18 cellular contexts compared by ENCODE assay signal in genomic region chr16:3720418-3720817, GRCh38. TPM values are rescaled to one million over a fixed set of nuclear protein-coding genes. Genes with fewer than 3 reads are reported as not detected.
DNase-seq lines count a peak whose midpoint lies in the region; ATAC-seq and TF ChIP-seq lines count a peak whose summit lies in the region.
"Had no signal": no experiment of that assay in that cellular context is flagged by ENCODE, and none has a peak within 500 bp of the region (broad histone marks: within the 10 kb centered on the region; RNA-seq: fewer than 3 reads in every experiment).

No MANE protein-coding gene starts in this region.

- CTCF ChIA-PET in RWPE1 (lab: Yijun Ruan, JAX): no interaction called here
- CTCF ChIA-PET in SK-N-SH (lab: Yijun Ruan, JAX): no interaction called here

- ATAC-seq in left ventricle myocardium superior (peak; percentile 27), left cardiac atrium (no peak)
- ATAC-seq: A549; CD8-positive, alpha-beta T cell had no signal

- no peaks in the 10 kb centered on the region for H4K20me1 ChIP-seq in SK-N-SH (ENCODE audit: insufficient read depth)

- H3K4me1 ChIP-seq in SK-N-SH (ENCODE audit: control insufficient read depth in 1 of 2, insufficient read depth in 2 of 2, low read depth in 1 of 2, low read length in 1 of 2): peaks cover 8% of the 10 kb centered on the region in 2 experiments; a peak in 1 of 4 replicates
- H3K4me1 ChIP-seq: BE2C had no signal

- H3K27ac Mint-ChIP-seq in glutamatergic neuron (ENCODE audit: unreplicated experiment) (peak overlapping the region; percentile 50), neural crest cell (ENCODE audit: unreplicated experiment) (no peak overlapping the region)
- H3K27ac Mint-ChIP-seq: CD8-positive, alpha-beta T cell; HFFc6 had no signal

- TF ChIP-seq EP300 in SK-N-SH (IDR thresholded peaks at IDR 0.05; ENCODE audit: borderline replicate concordance in 1 of 2, low read depth in 1 of 2, low read length in 1 of 2): no peak

- TF ChIP-seq CTCF in RWPE1 (conservative IDR thresholded peaks at IDR 0.05; ENCODE audit: low read depth) (no peak), glutamatergic neuron (IDR thresholded peaks at IDR 0.05; ENCODE audit: partially characterized antibody, unreplicated experiment) (no peak), neural crest cell (conservative IDR thresholded peaks at IDR 0.05) (no peak), SK-N-SH (IDR thresholded peaks at IDR 0.05) (no peak)

- H3K4me1 Mint-ChIP-seq in glutamatergic neuron (ENCODE audit: low read depth, unreplicated experiment) (peaks cover 9% of the 10 kb centered on the region), neural crest cell (peaks cover 13% of the 10 kb centered on the region)

- peaks cover 14% of the 10 kb centered on the region for H3K9me3 Mint-ChIP-seq in glutamatergic neuron (ENCODE audit: unreplicated experiment)
- no peaks in the 10 kb centered on the region for H3K9me3 Mint-ChIP-seq in neural crest cell
- H3K9me3 Mint-ChIP-seq: CD8-positive, alpha-beta T cell; HFFc6 had no signal

- TF ChIP-seq RAD21 in SK-N-SH (IDR thresholded peaks at IDR 0.05; ENCODE audit: low read length): no peak

- no peaks in the 10 kb centered on the region for H3K27me3 ChIP-seq in SK-N-SH (ENCODE audit: insufficient read depth)
- H3K27me3 ChIP-seq: BE2C had no signal

- H3K9me3 ChIP-seq in SK-N-SH: no peaks in the 10 kb centered on the region
- H3K9me3 ChIP-seq: A549, BE2C had no signal

- POLR2A ChIA-PET in RWPE1 (lab: Yijun Ruan, JAX; ENCODE audit: low non-redundant PET) (no interaction called here), SK-N-SH (lab: Yijun Ruan, JAX) (no interaction called here)

- H3K4me3 Mint-ChIP-seq in glutamatergic neuron (ENCODE audit: unreplicated experiment): no peak overlapping the region
- H3K4me3 Mint-ChIP-seq in neural crest cell: peak overlapping the region; percentile 79
- H3K4me3 Mint-ChIP-seq: CD8-positive, alpha-beta T cell; HFFc6 had no signal

- H3K27me3 Mint-ChIP-seq in glutamatergic neuron (ENCODE audit: unreplicated experiment) (peaks cover 6% of the 10 kb centered on the region), neural crest cell (ENCODE audit: low read depth) (no peaks in the 10 kb centered on the region)

- no peak overlapping the region for H2AFZ ChIP-seq in SK-N-SH (ENCODE audit: low read depth)

- H3K9ac ChIP-seq in SK-N-SH: no peak overlapping the region

- no peaks in the 10 kb centered on the region for H3K9me2 ChIP-seq in SK-N-SH

- no peak overlapping the region for H3K4me2 ChIP-seq in SK-N-SH
- H3K4me2 ChIP-seq: A549 had no signal

- H3K27ac ChIP-seq in RWPE1 (peak overlapping the region; percentile 39), SK-N-SH (ENCODE audit: low read depth in 2 of 2, low read length in 1 of 2) (no peak overlapping the region)
- H3K27ac ChIP-seq: A549, C4-2B, HL-60 had no signal

- peaks cover 18% of the 10 kb centered on the region for H3K79me2 ChIP-seq in SK-N-SH (ENCODE audit: insufficient read depth)

- H3K36me3 Mint-ChIP-seq in glutamatergic neuron (ENCODE audit: unreplicated experiment): no peaks in the 10 kb centered on the region
- no peaks in the 10 kb centered on the region for H3K36me3 Mint-ChIP-seq in neural crest cell (ENCODE audit: low read depth)

- peak; percentile 46 for DNase-seq in left ventricle myocardium superior
- DNase-seq in left cardiac atrium: no peak
- no peak for DNase-seq in RWPE1 (ENCODE audit: low spot score)
- no peak for DNase-seq in glutamatergic neuron
- DNase-seq in neural crest cell (ENCODE audit: low read depth, low spot score): no peak
- no peak for DNase-seq in SK-N-SH
- no peak for DNase-seq in stimulated activated CD4-positive, alpha-beta T cell treated with anti-CD3 and anti-CD28 coated beads, Interleukin-15, amount 100 ng/mL, for 24 hours
- DNase-seq in NCI-H1092 treated with DMSO at 0.1 percent for 48 hours (lab: John Stamatoyannopoulos, UW): no peak
- DNase-seq: BE2C; CD8-positive, alpha-beta T cell; COR-L47; DND-41; GDM1; HCEC 1CT; HFFc6 had no signal

- peaks cover 0 to 4% of the 10 kb centered on the region in 2 experiments for H3K36me3 ChIP-seq in SK-N-SH (replicated peaks in 1 of 2; ENCODE audit: control insufficient read depth in 1 of 2, insufficient read depth in 2 of 2, low read length in 1 of 2)

- H3F3A ChIP-seq in SK-N-SH (replicated peaks; ENCODE audit: insufficient read depth): no peaks in the 10 kb centered on the region

- intact Hi-C loops in left ventricle myocardium superior (cut with micrococcal nuclease) (no loop called here), left cardiac atrium (cut with DNase I) (no loop called here)

- no peak overlapping the region for H3K4me3 ChIP-seq in SK-N-SH (ENCODE audit: low read depth in 2 of 2, low read length in 1 of 2)
- H3K4me3 ChIP-seq: A549 had no signal

- 84% methylated on average over 6 of the region's 11 CpGs for WGBS in SK-N-SH (ENCODE audit: low lambda C conversion rate)

TF ChIP-seq in SK-N-SH, 30 proteins besides CTCF, POLR2A, EP300 and RAD21 (continues in another document):
- TF ChIP-seq TEAD4 (IDR thresholded peaks at IDR 0.05; ENCODE audit: borderline replicate concordance, insufficient read depth) (no peak), PBX3 (IDR thresholded peaks at IDR 0.05) (no peak), POLR2AphosphoS5 (IDR thresholded peaks at IDR 0.05; ENCODE audit: low read depth, low read length) (no peak), RCOR1 (IDR thresholded peaks at IDR 0.05; ENCODE audit: low read length) (no peak), FOXJ3 (CRISPR knock-in tag; IDR thresholded peaks at IDR 0.05) (no peak), IRF3 (IDR thresholded peaks at IDR 0.05; ENCODE audit: low read depth, low read length) (no peak), REST (IDR thresholded peaks at IDR 0.05; ENCODE audit: low read depth, low read length) (no peak), FOSL2 (IDR thresholded peaks at IDR 0.05; ENCODE audit: borderline replicate concordance, low read depth) (no peak), ELF1 (IDR thresholded peaks at IDR 0.05) (no peak)

RNA-seq across cellular contexts. Expression of gene TRAP1, which starts 3.1 kb away (rescaled TPM):
- total RNA-seq in left ventricle myocardium superior: 152 TPM
- 100 to 1,000 TPM in 1 of 2 donors, 10 to 100 TPM in 1; 85.7 to 120 TPM for total RNA-seq in left cardiac atrium
- total RNA-seq in glutamatergic neuron (ENCODE audit: unreplicated experiment): 97.3 TPM
- total RNA-seq in neural crest cell: 152 and 154 TPM in 2 replicates
- polyA plus RNA-seq in SK-N-SH (2012; rRNA removed): 129 and 133 TPM in 2 replicates
- 75.4 and 83.3 TPM in 2 replicates for polyA plus RNA-seq in SK-N-SH (2012; cell fraction: cytosol; rRNA removed)
- polyA plus RNA-seq in SK-N-SH (2012; cell fraction: nucleus; rRNA removed): 335 and 567 TPM in 2 replicates
